15 cellular contexts compared by ENCODE assay signal in genomic region chr18:77811510-77811909, GRCh38.
A peak's percentile ranks its signal among the peaks of the same experiment; 100 is the strongest.
DNase-seq lines count a peak whose midpoint lies in the region; ATAC-seq and TF ChIP-seq lines count a peak whose summit lies in the region.
"Had no signal": no experiment of that assay in that cellular context is flagged by ENCODE, and none has a peak within 500 bp of the region (broad histone marks: within the 10 kb centered on the region; RNA-seq: fewer than 3 reads in every experiment).

No MANE protein-coding gene starts in this region.

- no peak overlapping the region for H3K4me3 ChIP-seq in LNCaP clone FGC (ENCODE audit: low read depth, low read length)
- H3K4me3 ChIP-seq: dorsolateral prefrontal cortex, HAP-1 had no signal

- DNase-seq in LNCaP clone FGC (ENCODE audit: low read depth) (peak; percentile 17), NCI-H2081 treated with DMSO at 0.1 percent for 48 hours (lab: John Stamatoyannopoulos, UW) (peak; percentile 27), RKO (ENCODE audit: low spot score) (peak; percentile 63), left lobe of liver (ENCODE audit: low spot score) (no peak), mesenteric fat pad (ENCODE audit: low spot score) (no peak), NCI-H524 treated with DMSO at 0.1 percent for 48 hours (lab: John Stamatoyannopoulos, UW) (no peak)
- no peak for DNase-seq in stimulated activated CD4-positive, alpha-beta T cell treated with anti-CD3 and anti-CD28 coated beads, Interleukin-2, amount 100 ng/mL, for 48 hours
- DNase-seq: activated CD4-positive, alpha-beta T cell treated with anti-CD3 and anti-CD28 coated beads for 48 hours; activated T-cell treated with anti-CD3 and anti-CD28 coated beads, Interleukin-2, amount 50 U/mL, for 72 hours; dorsolateral prefrontal cortex; mesenchymal stem cell; NCI-H1694; stimulated activated naive CD8-positive, alpha-beta T cell treated with anti-CD3 and anti-CD28 coated beads, Interleukin-15, Interleukin-2, amounts not matched to agents 100 U/mL and 50 U/mL, for 24 hours; T-helper 2 cell had no signal

- peak; percentile 24 for ATAC-seq in left lobe of liver
- ATAC-seq: activated T-cell treated with anti-CD3 and anti-CD28 coated beads, Interleukin-2, amount 50 U/mL, for 72 hours; stimulated activated naive CD8-positive, alpha-beta T cell treated with anti-CD3 and anti-CD28 coated beads, Interleukin-15, Interleukin-2, amounts not matched to agents 100 U/mL and 50 U/mL, for 24 hours had no signal

- no peak for TF ChIP-seq CTCF in LNCaP clone FGC (IDR thresholded peaks at IDR 0.05; ENCODE audit: control insufficient read depth, extremely low read depth, insufficient read depth)

Comparison
In these comparisons a context has a peak if more than half of its experiments do, and no peak if none do; other contexts are left out.
1. DNase-seq: peak in LNCaP clone FGC (single experiment), NCI-H2081 treated with DMSO at 0.1 percent for 48 hours (single experiment) and RKO (single experiment); none in left lobe of liver (single experiment), mesenteric fat pad (single experiment), NCI-H524 treated with DMSO at 0.1 percent for 48 hours (single experiment) and stimulated activated CD4-positive, alpha-beta T cell treated with anti-CD3 and anti-CD28 coated beads, Interleukin-2, amount 100 ng/mL, for 48 hours (0 of 2).